ENCODE assay signal across 8 cellular contexts in the genomic region with DNA sequence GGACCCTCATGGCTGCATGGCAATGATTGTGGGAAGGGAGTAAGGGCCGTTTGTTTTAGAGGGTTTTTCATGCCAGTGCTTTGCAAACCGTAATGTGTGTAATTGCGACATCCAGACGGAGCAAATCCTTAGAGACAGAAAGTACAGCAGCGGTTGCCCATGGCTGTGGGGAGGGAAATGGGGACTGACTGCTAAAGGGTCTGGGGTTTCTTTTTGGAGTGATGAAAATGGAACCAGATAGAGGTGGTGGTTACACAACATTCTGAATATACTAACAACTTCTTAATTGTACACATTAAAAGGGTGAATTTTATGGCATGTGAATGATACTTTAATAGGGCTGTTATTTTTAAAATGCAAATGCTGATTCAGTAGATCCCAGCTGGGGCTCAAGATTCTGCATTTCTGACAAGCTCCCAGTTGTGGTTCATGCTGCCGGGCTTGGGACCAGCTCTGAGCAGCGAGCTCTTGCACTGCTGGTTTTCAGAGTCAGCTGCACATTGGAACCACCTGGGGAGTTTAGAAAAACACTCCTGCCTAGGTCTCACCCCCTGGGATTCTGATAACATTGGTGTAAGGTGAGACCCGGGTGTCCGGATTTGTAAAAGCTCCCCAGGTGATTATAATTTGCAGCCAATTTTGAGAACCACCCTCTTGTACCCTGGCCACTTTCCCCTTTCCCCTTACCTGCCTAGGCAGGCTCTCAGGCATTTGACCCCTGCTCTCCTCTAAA. TPM values are rescaled to one million over a fixed set of nuclear protein-coding genes. Genes with fewer than 3 reads are reported as not detected.
DNase-seq lines count a peak whose midpoint lies in the region; ATAC-seq and TF ChIP-seq lines count a peak whose summit lies in the region.

No MANE protein-coding gene starts in this region.

- TF ChIP-seq CTCF in HCT116 (IDR thresholded peaks at IDR 0.05 in 2 of 3, conservative IDR thresholded peaks at IDR 0.05 in 1 of 3; ENCODE audit: borderline replicate concordance in 1 of 3, insufficient read depth in 1 of 3, low read depth in 2 of 3, low read length in 2 of 3) (no peak), PC-3 (conservative IDR thresholded peaks at IDR 0.05; ENCODE audit: low read depth, low read length) (no peak)

- H3K9me3 Mint-ChIP-seq in central memory CD8-positive, alpha-beta T cell: no peaks in the 10 kb centered on the region

- peak overlapping the region; percentile 99 for H3K27ac Mint-ChIP-seq in central memory CD8-positive, alpha-beta T cell (ENCODE audit: low read depth)

- H3K27me3 ChIP-seq in HCT116 (ENCODE audit: insufficient read depth, low read length) (no peaks in the 10 kb centered on the region), PC-3 (ENCODE audit: low read length) (no peaks in the 10 kb centered on the region), mononuclear cell (ENCODE audit: insufficient read depth, low read length) (no peaks in the 10 kb centered on the region)

- no peaks in the 10 kb centered on the region for H3K9me3 ChIP-seq in HCT116 (ENCODE audit: control insufficient read depth in 1 of 2, insufficient read depth in 1 of 2, low read depth in 1 of 2, low read length in 2 of 2)
- no peaks in the 10 kb centered on the region for H3K9me3 ChIP-seq in PC-3 (ENCODE audit: low read length)
- no peaks in the 10 kb centered on the region for H3K9me3 ChIP-seq in mononuclear cell (ENCODE audit: low read depth, low read length)

- H3K4me3 Mint-ChIP-seq in central memory CD8-positive, alpha-beta T cell: peak overlapping the region; percentile 76

- no peak for TF ChIP-seq RAD21 in HCT116 (IDR thresholded peaks at IDR 0.05; ENCODE audit: low read depth)

- CTCF ChIA-PET in HCT116 (lab: Charles Lee) (interaction anchor here (1.9 kb wide), 1 partner anchor 101 kb away, joined by 4 read pairs; a partner anchor contains a TSS), PC-3 (lab: Charles Lee) (interaction anchor here (0.6 to 1.7 kb wide), 2 partner anchors 41 to 218 kb away, joined by 3 to 6 read pairs; no protein-coding TSS in a partner anchor)

- peak overlapping the region; percentile 87 for H3K4me2 ChIP-seq in HCT116 (ENCODE audit: low read length)
- H3K4me2 ChIP-seq in PC-3 (ENCODE audit: low read length): peak overlapping the region; percentile 87

- TF ChIP-seq POLR2A in HCT116 (IDR thresholded peaks at IDR 0.05; ENCODE audit: borderline replicate concordance, extremely low read depth, insufficient read depth, insufficient read length) (no peak), GM18505 (IDR thresholded peaks at IDR 0.05; ENCODE audit: borderline replicate concordance, extremely low read depth, insufficient read depth, insufficient read length) (no peak)

- H3K36me3 ChIP-seq in HCT116 (ENCODE audit: control insufficient read depth in 1 of 2, insufficient read depth in 2 of 2, low read length in 2 of 2) (no peaks in the 10 kb centered on the region), PC-3 (ENCODE audit: low read depth, low read length) (no peaks in the 10 kb centered on the region)

- DNase-seq in HCT116 (ENCODE audit: low read depth, low spot score) (no peak), PC-3 (no peak), hepatic stellate cell (ENCODE audit: low spot score) (no peak)
- DNase-seq in central memory CD8-positive, alpha-beta T cell (ENCODE audit: low spot score in 2 of 2): no peak

- H3K27ac ChIP-seq in HCT116 (ENCODE audit: low read depth, low read length) (peak overlapping the region; percentile 78), PC-3 (ENCODE audit: low read length) (peak overlapping the region; percentile 78)

- BruUV-seq in HCT116 (replicated peaks; lab: Mats Ljungman, UMichigan): TSS peak; percentile 57
- no TSS peak for BruUV-seq in PC-3 (replicated peaks; lab: Mats Ljungman, UMichigan)

- POLR2A ChIA-PET in HCT116 (lab: Charles Lee) (interaction anchor here (2.4 kb wide), 1 partner anchor 41 kb away, joined by 9 read pairs; no protein-coding TSS in a partner anchor), PC-3 (lab: Charles Lee; ENCODE audit: unreplicated experiment) (interaction anchor here (0.6 to 0.7 kb wide), 2 partner anchors 10 to 36 kb away, joined by 7 read pairs; no protein-coding TSS in a partner anchor)

- RAD21 ChIA-PET in HCT116 (lab: Charles Lee; ENCODE audit: low non-redundant PET in 1 of 2, low total read pairs in 2 of 2, uncharacterized antibody in 2 of 2, unreplicated experiment in 2 of 2): no interaction called here

- H3K27me3 Mint-ChIP-seq in central memory CD8-positive, alpha-beta T cell: no peaks in the 10 kb centered on the region

- H3K36me3 Mint-ChIP-seq in central memory CD8-positive, alpha-beta T cell (ENCODE audit: insufficient read depth): peaks cover 28% of the 10 kb centered on the region

- H3K79me2 ChIP-seq in HCT116 (ENCODE audit: insufficient read depth, low read length): no peaks in the 10 kb centered on the region
- peaks cover 18% of the 10 kb centered on the region for H3K79me2 ChIP-seq in PC-3 (ENCODE audit: low read length)

- peak overlapping the region; percentile 82 for H3K9ac ChIP-seq in HCT116 (ENCODE audit: low read length)
- peak overlapping the region; percentile 91 for H3K9ac ChIP-seq in PC-3 (ENCODE audit: low read length)

- H2AFZ ChIP-seq in HCT116 (ENCODE audit: low read depth, low read length, poor library complexity, severe bottlenecking) (no peak overlapping the region), PC-3 (ENCODE audit: low read length) (peak overlapping the region; percentile 54)

- intact Hi-C loops in HCT116 (cut with micrococcal nuclease) (loop anchor here (1.0 kb wide), 1 partner anchor 41 kb away; no protein-coding TSS in a partner anchor), PC-3 (cut with micrococcal nuclease) (loop anchor here (5.0 kb wide), 1 partner anchor 396 kb away; no protein-coding TSS in a partner anchor)

- H3K4me1 ChIP-seq in HCT116 (ENCODE audit: control insufficient read depth in 1 of 2, insufficient read depth in 2 of 2, low read length in 2 of 2): peaks cover 33 to 55% of the 10 kb centered on the region in 2 experiments
- H3K4me1 ChIP-seq in PC-3 (ENCODE audit: insufficient read depth, low read length): peaks cover 28% of the 10 kb centered on the region
- peaks cover 67% of the 10 kb centered on the region for H3K4me1 ChIP-seq in mononuclear cell (ENCODE audit: insufficient read depth, low read length)

- no peaks in the 10 kb centered on the region for H3F3A ChIP-seq in PC-3 (ENCODE audit: low read length, unreplicated experiment)

- no peaks in the 10 kb centered on the region for H3K9me2 ChIP-seq in HCT116 (ENCODE audit: insufficient read depth)
- H3K9me2 ChIP-seq in PC-3 (replicated peaks; ENCODE audit: low read length): no peaks in the 10 kb centered on the region

- H3K4me3 ChIP-seq in HCT116 (replicated peaks in 1 of 2; ENCODE audit: low read depth in 1 of 2, low read length in 2 of 2) (peak overlapping the region; percentile 61 to 67), PC-3 (ENCODE audit: low read length) (peak overlapping the region; percentile 75), mononuclear cell (ENCODE audit: low read length) (peak overlapping the region; percentile 60)

- H4K20me1 ChIP-seq in HCT116 (ENCODE audit: insufficient read depth): no peaks in the 10 kb centered on the region
- H4K20me1 ChIP-seq in PC-3 (ENCODE audit: low read length): no peaks in the 10 kb centered on the region

- peaks cover 58% of the 10 kb centered on the region for H3K4me1 Mint-ChIP-seq in central memory CD8-positive, alpha-beta T cell

- ATAC-seq in HCT116: no peak
- ATAC-seq in PC-3: peak; percentile 8
- no peak for ATAC-seq in central memory CD8-positive, alpha-beta T cell (replicated peaks; ENCODE audit: extremely low read depth, poor library complexity, severe bottlenecking)
- no peak for ATAC-seq in HG03280 (IDR thresholded peaks at IDR 0.05; ENCODE audit: unreplicated experiment)
- no peak for ATAC-seq in GM18505 (IDR thresholded peaks at IDR 0.05; ENCODE audit: unreplicated experiment)
- no peak for ATAC-seq in GM21515 (IDR thresholded peaks at IDR 0.05; ENCODE audit: unreplicated experiment)

TF ChIP-seq in HCT116, 20 proteins besides CTCF, POLR2A, EP300 and RAD21 (continues in another document):
- no peak for TF ChIP-seq YY1 (IDR thresholded peaks at IDR 0.05; ENCODE audit: extremely low read depth, insufficient replicate concordance, low read depth, low read length)
- no peak for TF ChIP-seq ELF1 (IDR thresholded peaks at IDR 0.05; ENCODE audit: borderline replicate concordance, low read depth)
- no peak for TF ChIP-seq CEBPB (IDR thresholded peaks at IDR 0.05; ENCODE audit: low read depth)
- no peak for TF ChIP-seq CBX3 (IDR thresholded peaks at IDR 0.05; ENCODE audit: low read depth)
- TF ChIP-seq EZH2phosphoT487 (IDR thresholded peaks at IDR 0.05; ENCODE audit: borderline replicate concordance): no peak
- no peak for TF ChIP-seq ZNF274 (IDR thresholded peaks at IDR 0.05; ENCODE audit: low read depth, low read length)
- TF ChIP-seq TCF7L2 (IDR thresholded peaks at IDR 0.05; ENCODE audit: borderline replicate concordance, extremely low read depth, insufficient read depth, insufficient read length): no peak
- TF ChIP-seq SIN3A (IDR thresholded peaks at IDR 0.05; ENCODE audit: low read depth): no peak
- TF ChIP-seq, protein P1, sequence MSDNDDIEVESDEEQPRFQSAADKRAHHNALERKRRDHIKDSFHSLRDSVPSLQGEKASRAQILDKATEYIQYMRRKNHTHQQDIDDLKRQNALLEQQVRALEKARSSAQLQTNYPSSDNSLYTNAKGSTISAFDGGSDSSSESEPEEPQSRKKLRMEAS (IDR thresholded peaks at IDR 0.05): no peak
- TF ChIP-seq ZFX (IDR thresholded peaks at IDR 0.05): no peak
- no peak for TF ChIP-seq SRF (IDR thresholded peaks at IDR 0.05; ENCODE audit: low read depth)
- TF ChIP-seq FOSL1 (IDR thresholded peaks at IDR 0.05; ENCODE audit: low read depth): no peak
- TF ChIP-seq, protein P2, sequence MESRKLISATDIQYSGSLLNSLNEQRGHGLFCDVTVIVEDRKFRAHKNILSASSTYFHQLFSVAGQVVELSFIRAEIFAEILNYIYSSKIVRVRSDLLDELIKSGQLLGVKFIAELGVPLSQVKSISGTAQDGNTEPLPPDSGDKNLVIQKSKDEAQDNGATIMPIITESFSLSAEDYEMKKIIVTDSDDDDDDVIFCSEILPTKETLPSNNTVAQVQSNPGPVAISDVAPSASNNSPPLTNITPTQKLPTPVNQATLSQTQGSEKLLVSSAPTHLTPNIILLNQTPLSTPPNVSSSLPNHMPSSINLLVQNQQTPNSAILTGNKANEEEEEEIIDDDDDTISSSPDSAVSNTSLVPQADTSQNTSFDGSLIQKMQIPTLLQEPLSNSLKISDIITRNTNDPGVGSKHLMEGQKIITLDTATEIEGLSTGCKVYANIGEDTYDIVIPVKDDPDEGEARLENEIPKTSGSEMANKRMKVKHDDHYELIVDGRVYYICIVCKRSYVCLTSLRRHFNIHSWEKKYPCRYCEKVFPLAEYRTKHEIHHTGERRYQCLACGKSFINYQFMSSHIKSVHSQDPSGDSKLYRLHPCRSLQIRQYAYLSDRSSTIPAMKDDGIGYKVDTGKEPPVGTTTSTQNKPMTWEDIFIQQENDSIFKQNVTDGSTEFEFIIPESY (IDR thresholded peaks at IDR 0.05; ENCODE audit: extremely low read depth, insufficient replicate concordance, low read length): no peak
- no peak for TF ChIP-seq EGR1 (IDR thresholded peaks at IDR 0.05; ENCODE audit: low read depth)

RNA-seq across cellular contexts. Expression of a gene that starts 47.7 kb away (rescaled TPM):
- total RNA-seq in HCT116 (2021; ENCODE audit: unreplicated experiment): 62.6 TPM
- polyA plus RNA-seq in HCT116 (2012): 35.0 and 42.7 TPM in 2 replicates
- total RNA-seq in PC-3 (2014; rRNA removed): 57.0 and 70.8 TPM in 2 replicates
- total RNA-seq in mononuclear cell: 44.0 TPM
